8 cellular contexts compared by ENCODE assay signal in the genomic region with DNA sequence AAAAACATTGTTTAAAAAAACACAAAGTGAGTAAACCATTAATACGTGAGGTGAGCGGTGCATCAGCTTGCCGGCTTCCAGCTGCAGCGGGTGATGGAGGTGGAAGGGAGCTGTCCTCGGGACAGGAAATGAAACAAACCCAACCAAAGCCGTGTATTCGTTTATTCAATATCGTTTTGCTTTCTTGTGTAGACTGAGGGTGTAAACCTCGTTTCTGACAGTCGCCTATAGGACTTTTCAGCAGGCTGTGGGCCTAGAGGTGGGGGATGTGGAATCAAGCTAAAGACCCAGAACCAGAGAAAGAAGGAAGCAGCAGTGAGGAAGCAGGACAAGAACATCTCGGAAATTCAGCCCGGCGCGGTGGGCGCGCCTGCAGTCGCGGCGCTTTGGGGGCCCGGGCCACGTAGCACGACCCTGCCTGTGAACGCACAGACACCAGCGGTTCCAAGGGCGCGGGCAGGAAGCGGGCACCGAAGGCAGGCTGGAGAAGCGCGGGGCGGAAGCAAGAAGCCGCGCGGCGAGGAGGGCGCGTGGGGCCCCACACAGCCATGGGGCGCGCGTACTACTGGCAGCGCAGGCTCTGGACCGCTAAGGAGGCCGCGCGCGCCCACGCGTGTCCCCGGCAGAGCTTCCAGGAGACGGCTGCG. TPM values are rescaled to one million over a fixed set of nuclear protein-coding genes. Genes with fewer than 3 reads are reported as not detected.
DNase-seq lines count a peak whose midpoint lies in the region; ATAC-seq lines count a peak whose summit lies in the region.

No MANE protein-coding gene starts in this region.

- H3K36me3 Mint-ChIP-seq in activated T-helper 1 cell treated with anti-CD3 and anti-CD28 coated beads, Interleukin-12 subunit alpha, Interleukin-12 subunit beta, Interleukin-2, Interleukin-4 antibody, amounts not matched to agents 30 ng/mL and 10 ng/mL and 1 ng/mL, durations not matched to agents 14 hours and 24 hours and 36 hours (ENCODE audit: low read depth) = peaks cover 25% of the 10 kb centered on the region

- H3K9me3 Mint-ChIP-seq in activated T-helper 1 cell treated with anti-CD3 and anti-CD28 coated beads, Interleukin-12 subunit alpha, Interleukin-12 subunit beta, Interleukin-2, Interleukin-4 antibody, amounts not matched to agents 30 ng/mL and 10 ng/mL and 1 ng/mL, durations not matched to agents 14 hours and 24 hours and 36 hours = peaks cover 30% of the 10 kb centered on the region

- peaks cover 0 to 11% (median 0%) of the 10 kb centered on the region in 3 donors for H3K36me3 ChIP-seq in skeletal muscle tissue (ENCODE audit: control insufficient read depth in 3 of 3, insufficient read depth in 3 of 3, low read length in 3 of 3)

- intact Hi-C loops in activated T-helper 1 cell treated with anti-CD3 and anti-CD28 coated beads, Interleukin-12 subunit alpha, Interleukin-12 subunit beta, Interleukin-2, Interleukin-4 antibody, amounts not matched to agents 30 ng/mL and 10 ng/mL and 1 ng/mL, durations not matched to agents 14 hours and 24 hours and 36 hours (cut with micrococcal nuclease) = loop anchor here (2.0 to 5.0 kb wide), 4 partner anchors 134 to 454 kb away; a partner anchor contains a TSS
- intact Hi-C loops in left cardiac atrium (cut with DNase I) = no loop called here

- peaks cover 7 to 20% (median 20%) of the 10 kb centered on the region in 3 donors for H3K4me1 ChIP-seq in skeletal muscle tissue (ENCODE audit: control insufficient read depth in 3 of 3, insufficient read depth in 3 of 3, low read length in 3 of 3)

- peak overlapping the region; percentile 89 for H3K4me3 Mint-ChIP-seq in activated T-helper 1 cell treated with anti-CD3 and anti-CD28 coated beads, Interleukin-12 subunit alpha, Interleukin-12 subunit beta, Interleukin-2, Interleukin-4 antibody, amounts not matched to agents 30 ng/mL and 10 ng/mL and 1 ng/mL, durations not matched to agents 14 hours and 24 hours and 36 hours

- peak overlapping the region; percentile 80 to 84 (median 81) for H3K4me3 ChIP-seq in skeletal muscle tissue (ENCODE audit: low read length in 3 of 3)

- H3K27me3 ChIP-seq in skeletal muscle tissue (ENCODE audit: control insufficient read depth in 3 of 3, insufficient read depth in 3 of 3, low read length in 3 of 3) = no peaks in the 10 kb centered on the region

- H3K9me3 ChIP-seq in skeletal muscle tissue (ENCODE audit: control insufficient read depth in 3 of 3, low read length in 3 of 3) = peaks cover 8 to 11% (median 9%) of the 10 kb centered on the region in 3 donors

- H3K9ac ChIP-seq in skeletal muscle tissue (ENCODE audit: low read depth in 1 of 3, low read length in 3 of 3) = peak overlapping the region; percentile 72 to 90 (median 82)

- DNase-seq in activated T-cell treated with anti-CD3 and anti-CD28 coated beads for 1 hour (ENCODE audit: low read depth) (peak; percentile 20), activated T-cell treated with anti-CD3 and anti-CD28 coated beads for 4 hours (no peak), left cardiac atrium (peak; percentile 40), AG08395 (ENCODE audit: low spot score) (no peak)
- DNase-seq in activated T-helper 1 cell treated with anti-CD3 and anti-CD28 coated beads, Interleukin-12 subunit alpha, Interleukin-12 subunit beta, Interleukin-2, Interleukin-4 antibody, amounts not matched to agents 30 ng/mL and 10 ng/mL and 1 ng/mL, durations not matched to agents 14 hours and 24 hours and 36 hours (ENCODE audit: low spot score) = no peak

- H3K4me1 Mint-ChIP-seq in activated T-helper 1 cell treated with anti-CD3 and anti-CD28 coated beads, Interleukin-12 subunit alpha, Interleukin-12 subunit beta, Interleukin-2, Interleukin-4 antibody, amounts not matched to agents 30 ng/mL and 10 ng/mL and 1 ng/mL, durations not matched to agents 14 hours and 24 hours and 36 hours (ENCODE audit: low read depth) = peaks cover 34% of the 10 kb centered on the region

- ATAC-seq in HG03521 (IDR thresholded peaks at IDR 0.05; ENCODE audit: unreplicated experiment) = peak; percentile 34
- ATAC-seq in left cardiac atrium = peak in 1 of 2 donors; percentile 42
- no peak for ATAC-seq in GM18867 (IDR thresholded peaks at IDR 0.05; ENCODE audit: unreplicated experiment)

- peak overlapping the region; percentile 98 for H3K27ac Mint-ChIP-seq in activated T-helper 1 cell treated with anti-CD3 and anti-CD28 coated beads, Interleukin-12 subunit alpha, Interleukin-12 subunit beta, Interleukin-2, Interleukin-4 antibody, amounts not matched to agents 30 ng/mL and 10 ng/mL and 1 ng/mL, durations not matched to agents 14 hours and 24 hours and 36 hours

- H3K27me3 Mint-ChIP-seq in activated T-helper 1 cell treated with anti-CD3 and anti-CD28 coated beads, Interleukin-12 subunit alpha, Interleukin-12 subunit beta, Interleukin-2, Interleukin-4 antibody, amounts not matched to agents 30 ng/mL and 10 ng/mL and 1 ng/mL, durations not matched to agents 14 hours and 24 hours and 36 hours (ENCODE audit: insufficient read depth) = peaks cover 9% of the 10 kb centered on the region

- H3K27ac ChIP-seq in skeletal muscle tissue (ENCODE audit: low read depth, low read length) = peak overlapping the region; percentile 96

RNA-seq across cellular contexts. Expression of a gene that starts 0.8 kb away (rescaled TPM):
- total RNA-seq in activated T-helper 1 cell treated with anti-CD3 and anti-CD28 coated beads, Interleukin-12 subunit alpha, Interleukin-12 subunit beta, Interleukin-2, Interleukin-4 antibody, amounts not matched to agents 30 ng/mL and 10 ng/mL and 1 ng/mL, durations not matched to agents 14 hours and 24 hours and 36 hours = 26.1 and 31.4 TPM in 2 replicates
- total RNA-seq in left cardiac atrium (10 to 100 TPM; 13.5 to 19.4 TPM), skeletal muscle tissue (83.0 TPM)

Comparison
In these comparisons a context has a peak if more than half of its experiments do, and no peak if none do; other contexts are left out.
1. DNase-seq: peak in activated T-cell treated with anti-CD3 and anti-CD28 coated beads for 1 hour (single experiment) and left cardiac atrium (single experiment); none in activated T-cell treated with anti-CD3 and anti-CD28 coated beads for 4 hours (single experiment), activated T-helper 1 cell treated with anti-CD3 and anti-CD28 coated beads, Interleukin-12 subunit alpha, Interleukin-12 subunit beta, Interleukin-2, Interleukin-4 antibody, amounts not matched to agents 30 ng/mL and 10 ng/mL and 1 ng/mL, durations not matched to agents 14 hours and 24 hours and 36 hours (single experiment) and AG08395 (single experiment).